20 cellular contexts compared by ENCODE assay signal in genomic region chr1:245041058-245041698, GRCh38.
"Had no signal": no experiment of that assay in that cellular context is flagged by ENCODE, and none has a peak within 500 bp of the region (broad histone marks: within the 10 kb centered on the region; RNA-seq: fewer than 3 reads in every experiment).

No MANE protein-coding gene starts in this region.

- H3K27ac Mint-ChIP-seq: activated B cell treated with CpG ODN at 0.5 μM for 24 hours; activated CD8-positive, alpha-beta T cell treated with anti-CD3 and anti-CD28 coated beads for 36 hours; activated naive CD8-positive, alpha-beta T cell; natural killer cell treated with Interleukin-12 subunit alpha and Interleukin-12 subunit beta and Interleukin-15 and Interleukin-18, amount 100 ng/mL, for 72 hours; stimulated activated memory B cell treated with anti-CD40 and anti-IgM and Interleukin-4, amounts not matched to agents 10 μg/mL and 1 μg/mL and 100 μg/mL, for 72 hours had no signal

- H3K9me3 Mint-ChIP-seq: activated B cell treated with CpG ODN at 0.5 μM for 24 hours; activated CD8-positive, alpha-beta T cell treated with anti-CD3 and anti-CD28 coated beads for 36 hours; central memory CD8-positive, alpha-beta T cell; natural killer cell treated with Interleukin-12 subunit alpha and Interleukin-12 subunit beta and Interleukin-15 and Interleukin-18, amount 100 ng/mL, for 72 hours; stimulated activated memory B cell treated with anti-CD40 and anti-IgM and Interleukin-4, amounts not matched to agents 10 μg/mL and 1 μg/mL and 100 μg/mL, for 72 hours had no signal

- H3K27me3 Mint-ChIP-seq: activated B cell treated with CpG ODN at 0.5 μM for 24 hours; activated CD8-positive, alpha-beta T cell treated with anti-CD3 and anti-CD28 coated beads for 36 hours; activated naive CD8-positive, alpha-beta T cell; brain; central memory CD8-positive, alpha-beta T cell; natural killer cell treated with Interleukin-12 subunit alpha and Interleukin-12 subunit beta and Interleukin-15 and Interleukin-18, amount 100 ng/mL, for 72 hours; stimulated activated memory B cell treated with anti-CD40 and anti-IgM and Interleukin-4, amounts not matched to agents 10 μg/mL and 1 μg/mL and 100 μg/mL, for 72 hours had no signal

- H3K36me3 ChIP-seq: right atrium auricular region had no signal

- H3K36me3 Mint-ChIP-seq: activated naive CD8-positive, alpha-beta T cell; natural killer cell treated with Interleukin-12 subunit alpha and Interleukin-12 subunit beta and Interleukin-15 and Interleukin-18, amount 100 ng/mL, for 72 hours; stimulated activated memory B cell treated with anti-CD40 and anti-IgM and Interleukin-4, amounts not matched to agents 10 μg/mL and 1 μg/mL and 100 μg/mL, for 72 hours had no signal

- H3K27me3 ChIP-seq: foreskin keratinocyte, right atrium auricular region had no signal

- H3K27ac ChIP-seq: foreskin keratinocyte, right atrium auricular region had no signal

- DNase-seq: activated B cell treated with CpG ODN at 0.5 μM for 24 hours; activated CD4-positive, alpha-beta T cell treated with anti-CD3 and anti-CD28 coated beads for 48 hours; activated CD8-positive, alpha-beta memory T cell treated with anti-CD3 and anti-CD28 coated beads, Interleukin-2, amount 50 U/mL, for 4 hours; activated CD8-positive, alpha-beta T cell treated with anti-CD3 and anti-CD28 coated beads for 36 hours; activated effector memory CD4-positive, alpha-beta T cell treated with anti-CD3 and anti-CD28 coated beads, Interleukin-2, amount 50 U/mL, for 16 hours; activated T-cell treated with anti-CD3 and anti-CD28 coated beads, Interleukin-2, amount 50 U/mL, for 48 hours; cortex of kidney; effector CD4-positive, alpha-beta T cell; foreskin keratinocyte; left ventricle myocardium superior; mesenchymal stem cell; nucleus accumbens; posterior cingulate gyrus; stimulated activated CD4-positive, alpha-beta T cell treated with anti-CD3 and anti-CD28 coated beads, Interleukin-2, amount 100 ng/mL, for 48 hours had no signal

- ATAC-seq: activated CD8-positive, alpha-beta T cell treated with anti-CD3 and anti-CD28 coated beads for 36 hours; foreskin keratinocyte; left ventricle myocardium superior; natural killer cell treated with Interleukin-12 subunit alpha and Interleukin-12 subunit beta and Interleukin-15 and Interleukin-18, amount 100 ng/mL, for 72 hours; stimulated activated memory B cell treated with anti-CD40 and anti-IgM and Interleukin-4, amounts not matched to agents 10 μg/mL and 1 μg/mL and 100 μg/mL, for 72 hours had no signal

- H3K4me1 Mint-ChIP-seq: activated B cell treated with CpG ODN at 0.5 μM for 24 hours; central memory CD8-positive, alpha-beta T cell had no signal

- H3K4me3 ChIP-seq: right atrium auricular region had no signal

- H3K4me1 ChIP-seq: foreskin keratinocyte had no signal

- H3K4me3 Mint-ChIP-seq: activated B cell treated with CpG ODN at 0.5 μM for 24 hours; activated CD8-positive, alpha-beta T cell treated with anti-CD3 and anti-CD28 coated beads for 36 hours; activated naive CD8-positive, alpha-beta T cell; central memory CD8-positive, alpha-beta T cell; natural killer cell treated with Interleukin-12 subunit alpha and Interleukin-12 subunit beta and Interleukin-15 and Interleukin-18, amount 100 ng/mL, for 72 hours; stimulated activated memory B cell treated with anti-CD40 and anti-IgM and Interleukin-4, amounts not matched to agents 10 μg/mL and 1 μg/mL and 100 μg/mL, for 72 hours had no signal
